Comparison of ENCODE assay signal across 1 cellular context in the genomic region with DNA sequence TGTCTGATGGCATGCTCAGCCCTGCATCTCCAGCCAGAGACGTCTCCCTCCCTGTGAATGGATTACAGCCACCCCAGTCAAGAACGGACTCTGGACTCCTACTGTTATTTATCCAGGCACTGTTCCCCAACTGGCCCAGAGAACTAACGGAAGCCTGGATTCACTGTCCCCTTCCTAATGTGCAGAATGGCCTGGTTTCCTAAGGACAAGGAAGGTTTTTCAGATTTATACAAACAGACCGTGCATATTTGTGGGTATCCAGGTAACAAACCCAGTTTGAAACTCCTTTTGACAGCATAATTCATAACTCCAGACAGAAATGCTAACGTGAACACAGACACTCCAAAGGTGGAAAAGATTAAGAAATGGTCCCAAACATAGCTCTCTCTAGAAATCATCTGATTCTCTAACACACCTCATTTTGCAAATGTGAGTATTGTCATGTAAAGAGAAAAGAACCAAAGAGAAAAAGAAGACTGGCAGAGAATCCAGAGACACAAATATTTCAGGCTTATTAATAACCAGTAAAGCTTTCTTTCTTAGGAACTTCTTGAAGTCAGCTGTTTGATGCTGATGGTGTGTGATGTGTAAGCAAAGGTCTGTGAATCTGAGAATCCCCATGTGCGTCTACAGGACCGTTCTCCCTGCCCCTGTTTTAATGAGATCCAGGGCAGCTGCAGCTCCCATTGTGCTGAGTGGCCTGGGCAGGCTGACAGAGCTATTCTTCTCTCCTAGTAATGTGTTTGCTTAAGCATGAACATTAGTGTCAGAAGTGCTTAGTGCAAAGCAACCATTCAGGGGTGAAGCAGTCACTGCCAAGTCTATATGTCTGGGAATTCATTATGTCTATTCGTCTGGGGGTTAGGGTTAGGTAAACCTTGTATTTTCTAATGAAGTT.
TF ChIP-seq lines count a peak whose summit lies in the region.

No MANE protein-coding gene starts in this region.

TF ChIP-seq in HepG2, 621 proteins besides CTCF, POLR2A, EP300 and RAD21 (continued from another document and continues in another):
- TF ChIP-seq, protein P1, sequence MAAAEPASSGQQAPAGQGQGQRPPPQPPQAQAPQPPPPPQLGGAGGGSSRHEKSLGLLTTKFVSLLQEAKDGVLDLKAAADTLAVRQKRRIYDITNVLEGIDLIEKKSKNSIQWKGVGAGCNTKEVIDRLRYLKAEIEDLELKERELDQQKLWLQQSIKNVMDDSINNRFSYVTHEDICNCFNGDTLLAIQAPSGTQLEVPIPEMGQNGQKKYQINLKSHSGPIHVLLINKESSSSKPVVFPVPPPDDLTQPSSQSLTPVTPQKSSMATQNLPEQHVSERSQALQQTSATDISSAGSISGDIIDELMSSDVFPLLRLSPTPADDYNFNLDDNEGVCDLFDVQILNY (CRISPR knock-in tag; conservative IDR thresholded peaks at IDR 0.05), result no peak
- no peak for TF ChIP-seq ZNF547 (CRISPR knock-in tag; IDR thresholded peaks at IDR 0.05)
- no peak for TF ChIP-seq GZF1 (CRISPR knock-in tag; IDR thresholded peaks at IDR 0.05)
- TF ChIP-seq ZNF484 (CRISPR knock-in tag; IDR thresholded peaks at IDR 0.05; ENCODE audit: borderline replicate concordance, low read depth), result no peak
- TF ChIP-seq ZNF749 (CRISPR knock-in tag; IDR thresholded peaks at IDR 0.05; ENCODE audit: borderline replicate concordance), result no peak
- TF ChIP-seq PHF21A (CRISPR knock-in tag; IDR thresholded peaks at IDR 0.05), result peak; percentile 63; the same call in 1 of the 2 replicates
- TF ChIP-seq, protein P2, sequence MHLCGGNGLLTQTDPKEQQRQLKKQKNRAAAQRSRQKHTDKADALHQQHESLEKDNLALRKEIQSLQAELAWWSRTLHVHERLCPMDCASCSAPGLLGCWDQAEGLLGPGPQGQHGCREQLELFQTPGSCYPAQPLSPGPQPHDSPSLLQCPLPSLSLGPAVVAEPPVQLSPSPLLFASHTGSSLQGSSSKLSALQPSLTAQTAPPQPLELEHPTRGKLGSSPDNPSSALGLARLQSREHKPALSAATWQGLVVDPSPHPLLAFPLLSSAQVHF (CRISPR knock-in tag; IDR thresholded peaks at IDR 0.05), result no peak
- TF ChIP-seq, protein P3, sequence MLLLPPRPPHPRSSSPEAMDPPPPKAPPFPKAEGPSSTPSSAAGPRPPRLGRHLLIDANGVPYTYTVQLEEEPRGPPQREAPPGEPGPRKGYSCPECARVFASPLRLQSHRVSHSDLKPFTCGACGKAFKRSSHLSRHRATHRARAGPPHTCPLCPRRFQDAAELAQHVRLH (CRISPR knock-in tag; IDR thresholded peaks at IDR 0.05; ENCODE audit: borderline replicate concordance, low read depth), result no peak
- no peak for TF ChIP-seq ZNF766 (CRISPR knock-in tag; IDR thresholded peaks at IDR 0.05; ENCODE audit: borderline replicate concordance)
- TF ChIP-seq, protein P4, sequence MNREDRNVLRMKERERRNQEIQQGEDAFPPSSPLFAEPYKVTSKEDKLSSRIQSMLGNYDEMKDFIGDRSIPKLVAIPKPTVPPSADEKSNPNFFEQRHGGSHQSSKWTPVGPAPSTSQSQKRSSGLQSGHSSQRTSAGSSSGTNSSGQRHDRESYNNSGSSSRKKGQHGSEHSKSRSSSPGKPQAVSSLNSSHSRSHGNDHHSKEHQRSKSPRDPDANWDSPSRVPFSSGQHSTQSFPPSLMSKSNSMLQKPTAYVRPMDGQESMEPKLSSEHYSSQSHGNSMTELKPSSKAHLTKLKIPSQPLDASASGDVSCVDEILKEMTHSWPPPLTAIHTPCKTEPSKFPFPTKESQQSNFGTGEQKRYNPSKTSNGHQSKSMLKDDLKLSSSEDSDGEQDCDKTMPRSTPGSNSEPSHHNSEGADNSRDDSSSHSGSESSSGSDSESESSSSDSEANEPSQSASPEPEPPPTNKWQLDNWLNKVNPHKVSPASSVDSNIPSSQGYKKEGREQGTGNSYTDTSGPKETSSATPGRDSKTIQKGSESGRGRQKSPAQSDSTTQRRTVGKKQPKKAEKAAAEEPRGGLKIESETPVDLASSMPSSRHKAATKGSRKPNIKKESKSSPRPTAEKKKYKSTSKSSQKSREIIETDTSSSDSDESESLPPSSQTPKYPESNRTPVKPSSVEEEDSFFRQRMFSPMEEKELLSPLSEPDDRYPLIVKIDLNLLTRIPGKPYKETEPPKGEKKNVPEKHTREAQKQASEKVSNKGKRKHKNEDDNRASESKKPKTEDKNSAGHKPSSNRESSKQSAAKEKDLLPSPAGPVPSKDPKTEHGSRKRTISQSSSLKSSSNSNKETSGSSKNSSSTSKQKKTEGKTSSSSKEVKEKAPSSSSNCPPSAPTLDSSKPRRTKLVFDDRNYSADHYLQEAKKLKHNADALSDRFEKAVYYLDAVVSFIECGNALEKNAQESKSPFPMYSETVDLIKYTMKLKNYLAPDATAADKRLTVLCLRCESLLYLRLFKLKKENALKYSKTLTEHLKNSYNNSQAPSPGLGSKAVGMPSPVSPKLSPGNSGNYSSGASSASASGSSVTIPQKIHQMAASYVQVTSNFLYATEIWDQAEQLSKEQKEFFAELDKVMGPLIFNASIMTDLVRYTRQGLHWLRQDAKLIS (CRISPR knock-in tag; IDR thresholded peaks at IDR 0.05), result no peak
- TF ChIP-seq ARNT (IDR thresholded peaks at IDR 0.05), result no peak
- TF ChIP-seq, protein P5, sequence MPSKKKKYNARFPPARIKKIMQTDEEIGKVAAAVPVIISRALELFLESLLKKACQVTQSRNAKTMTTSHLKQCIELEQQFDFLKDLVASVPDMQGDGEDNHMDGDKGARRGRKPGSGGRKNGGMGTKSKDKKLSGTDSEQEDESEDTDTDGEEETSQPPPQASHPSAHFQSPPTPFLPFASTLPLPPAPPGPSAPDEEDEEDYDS (CRISPR knock-in tag; IDR thresholded peaks at IDR 0.05), result 0 out of 2 replicates have a peak, but pooled peaks have one; percentile 18
- TF ChIP-seq, protein P6, sequence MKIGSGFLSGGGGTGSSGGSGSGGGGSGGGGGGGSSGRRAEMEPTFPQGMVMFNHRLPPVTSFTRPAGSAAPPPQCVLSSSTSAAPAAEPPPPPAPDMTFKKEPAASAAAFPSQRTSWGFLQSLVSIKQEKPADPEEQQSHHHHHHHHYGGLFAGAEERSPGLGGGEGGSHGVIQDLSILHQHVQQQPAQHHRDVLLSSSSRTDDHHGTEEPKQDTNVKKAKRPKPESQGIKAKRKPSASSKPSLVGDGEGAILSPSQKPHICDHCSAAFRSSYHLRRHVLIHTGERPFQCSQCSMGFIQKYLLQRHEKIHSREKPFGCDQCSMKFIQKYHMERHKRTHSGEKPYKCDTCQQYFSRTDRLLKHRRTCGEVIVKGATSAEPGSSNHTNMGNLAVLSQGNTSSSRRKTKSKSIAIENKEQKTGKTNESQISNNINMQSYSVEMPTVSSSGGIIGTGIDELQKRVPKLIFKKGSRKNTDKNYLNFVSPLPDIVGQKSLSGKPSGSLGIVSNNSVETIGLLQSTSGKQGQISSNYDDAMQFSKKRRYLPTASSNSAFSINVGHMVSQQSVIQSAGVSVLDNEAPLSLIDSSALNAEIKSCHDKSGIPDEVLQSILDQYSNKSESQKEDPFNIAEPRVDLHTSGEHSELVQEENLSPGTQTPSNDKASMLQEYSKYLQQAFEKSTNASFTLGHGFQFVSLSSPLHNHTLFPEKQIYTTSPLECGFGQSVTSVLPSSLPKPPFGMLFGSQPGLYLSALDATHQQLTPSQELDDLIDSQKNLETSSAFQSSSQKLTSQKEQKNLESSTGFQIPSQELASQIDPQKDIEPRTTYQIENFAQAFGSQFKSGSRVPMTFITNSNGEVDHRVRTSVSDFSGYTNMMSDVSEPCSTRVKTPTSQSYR (CRISPR knock-in tag; IDR thresholded peaks at IDR 0.05; ENCODE audit: borderline replicate concordance), result no peak
- no peak for TF ChIP-seq RFXAP (CRISPR knock-in tag; IDR thresholded peaks at IDR 0.05; ENCODE audit: borderline replicate concordance)
- TF ChIP-seq ZSCAN30 (CRISPR knock-in tag; IDR thresholded peaks at IDR 0.05), result no peak
- no peak for TF ChIP-seq RAD51 (IDR thresholded peaks at IDR 0.05; ENCODE audit: borderline replicate concordance)
- TF ChIP-seq, protein P7, sequence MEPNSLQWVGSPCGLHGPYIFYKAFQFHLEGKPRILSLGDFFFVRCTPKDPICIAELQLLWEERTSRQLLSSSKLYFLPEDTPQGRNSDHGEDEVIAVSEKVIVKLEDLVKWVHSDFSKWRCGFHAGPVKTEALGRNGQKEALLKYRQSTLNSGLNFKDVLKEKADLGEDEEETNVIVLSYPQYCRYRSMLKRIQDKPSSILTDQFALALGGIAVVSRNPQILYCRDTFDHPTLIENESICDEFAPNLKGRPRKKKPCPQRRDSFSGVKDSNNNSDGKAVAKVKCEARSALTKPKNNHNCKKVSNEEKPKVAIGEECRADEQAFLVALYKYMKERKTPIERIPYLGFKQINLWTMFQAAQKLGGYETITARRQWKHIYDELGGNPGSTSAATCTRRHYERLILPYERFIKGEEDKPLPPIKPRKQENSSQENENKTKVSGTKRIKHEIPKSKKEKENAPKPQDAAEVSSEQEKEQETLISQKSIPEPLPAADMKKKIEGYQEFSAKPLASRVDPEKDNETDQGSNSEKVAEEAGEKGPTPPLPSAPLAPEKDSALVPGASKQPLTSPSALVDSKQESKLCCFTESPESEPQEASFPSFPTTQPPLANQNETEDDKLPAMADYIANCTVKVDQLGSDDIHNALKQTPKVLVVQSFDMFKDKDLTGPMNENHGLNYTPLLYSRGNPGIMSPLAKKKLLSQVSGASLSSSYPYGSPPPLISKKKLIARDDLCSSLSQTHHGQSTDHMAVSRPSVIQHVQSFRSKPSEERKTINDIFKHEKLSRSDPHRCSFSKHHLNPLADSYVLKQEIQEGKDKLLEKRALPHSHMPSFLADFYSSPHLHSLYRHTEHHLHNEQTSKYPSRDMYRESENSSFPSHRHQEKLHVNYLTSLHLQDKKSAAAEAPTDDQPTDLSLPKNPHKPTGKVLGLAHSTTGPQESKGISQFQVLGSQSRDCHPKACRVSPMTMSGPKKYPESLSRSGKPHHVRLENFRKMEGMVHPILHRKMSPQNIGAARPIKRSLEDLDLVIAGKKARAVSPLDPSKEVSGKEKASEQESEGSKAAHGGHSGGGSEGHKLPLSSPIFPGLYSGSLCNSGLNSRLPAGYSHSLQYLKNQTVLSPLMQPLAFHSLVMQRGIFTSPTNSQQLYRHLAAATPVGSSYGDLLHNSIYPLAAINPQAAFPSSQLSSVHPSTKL (CRISPR knock-in tag; IDR thresholded peaks at IDR 0.05), result peak; percentile 68
- TF ChIP-seq MED1 (CRISPR knock-in tag; IDR thresholded peaks at IDR 0.05), result peak; percentile 40; the same call in 1 of the 2 replicates
- TF ChIP-seq ZNF790 (CRISPR knock-in tag; IDR thresholded peaks at IDR 0.05; ENCODE audit: borderline replicate concordance), result no peak
- TF ChIP-seq ZNF350 (CRISPR knock-in tag; IDR thresholded peaks at IDR 0.05; ENCODE audit: borderline replicate concordance, low read depth), result no peak
- no peak for TF ChIP-seq SOX13 (IDR thresholded peaks at IDR 0.05)
- peak in 1 of 2 experiments; percentile 82; a peak in 2 of 4 replicates for TF ChIP-seq SOX13 (CRISPR knock-in tag; conservative IDR thresholded peaks at IDR 0.05 in 1 of 2, IDR thresholded peaks at IDR 0.05 in 1 of 2)
- TF ChIP-seq, protein P8, sequence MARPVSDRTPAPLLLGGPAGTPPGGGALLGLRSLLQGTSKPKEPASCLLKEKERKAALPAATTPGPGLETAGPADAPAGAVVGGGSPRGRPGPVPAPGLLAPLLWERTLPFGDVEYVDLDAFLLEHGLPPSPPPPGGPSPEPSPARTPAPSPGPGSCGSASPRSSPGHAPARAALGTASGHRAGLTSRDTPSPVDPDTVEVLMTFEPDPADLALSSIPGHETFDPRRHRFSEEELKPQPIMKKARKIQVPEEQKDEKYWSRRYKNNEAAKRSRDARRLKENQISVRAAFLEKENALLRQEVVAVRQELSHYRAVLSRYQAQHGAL (CRISPR knock-in tag; IDR thresholded peaks at IDR 0.05; ENCODE audit: not compliant biosample characterization), result peak; percentile 4
- TF ChIP-seq ZNF569 (CRISPR knock-in tag; IDR thresholded peaks at IDR 0.05; ENCODE audit: borderline replicate concordance), result no peak
- TF ChIP-seq, protein P9, sequence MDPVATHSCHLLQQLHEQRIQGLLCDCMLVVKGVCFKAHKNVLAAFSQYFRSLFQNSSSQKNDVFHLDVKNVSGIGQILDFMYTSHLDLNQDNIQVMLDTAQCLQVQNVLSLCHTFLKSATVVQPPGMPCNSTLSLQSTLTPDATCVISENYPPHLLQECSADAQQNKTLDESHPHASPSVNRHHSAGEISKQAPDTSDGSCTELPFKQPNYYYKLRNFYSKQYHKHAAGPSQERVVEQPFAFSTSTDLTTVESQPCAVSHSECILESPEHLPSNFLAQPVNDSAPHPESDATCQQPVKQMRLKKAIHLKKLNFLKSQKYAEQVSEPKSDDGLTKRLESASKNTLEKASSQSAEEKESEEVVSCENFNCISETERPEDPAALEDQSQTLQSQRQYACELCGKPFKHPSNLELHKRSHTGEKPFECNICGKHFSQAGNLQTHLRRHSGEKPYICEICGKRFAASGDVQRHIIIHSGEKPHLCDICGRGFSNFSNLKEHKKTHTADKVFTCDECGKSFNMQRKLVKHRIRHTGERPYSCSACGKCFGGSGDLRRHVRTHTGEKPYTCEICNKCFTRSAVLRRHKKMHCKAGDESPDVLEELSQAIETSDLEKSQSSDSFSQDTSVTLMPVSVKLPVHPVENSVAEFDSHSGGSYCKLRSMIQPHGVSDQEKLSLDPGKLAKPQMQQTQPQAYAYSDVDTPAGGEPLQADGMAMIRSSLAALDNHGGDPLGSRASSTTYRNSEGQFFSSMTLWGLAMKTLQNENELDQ (CRISPR knock-in tag; IDR thresholded peaks at IDR 0.05; ENCODE audit: borderline replicate concordance), result no peak
- no peak for TF ChIP-seq YY1 (IDR thresholded peaks at IDR 0.05; ENCODE audit: insufficient read depth, insufficient replicate concordance, low read depth, low read length)
- TF ChIP-seq, protein P10, sequence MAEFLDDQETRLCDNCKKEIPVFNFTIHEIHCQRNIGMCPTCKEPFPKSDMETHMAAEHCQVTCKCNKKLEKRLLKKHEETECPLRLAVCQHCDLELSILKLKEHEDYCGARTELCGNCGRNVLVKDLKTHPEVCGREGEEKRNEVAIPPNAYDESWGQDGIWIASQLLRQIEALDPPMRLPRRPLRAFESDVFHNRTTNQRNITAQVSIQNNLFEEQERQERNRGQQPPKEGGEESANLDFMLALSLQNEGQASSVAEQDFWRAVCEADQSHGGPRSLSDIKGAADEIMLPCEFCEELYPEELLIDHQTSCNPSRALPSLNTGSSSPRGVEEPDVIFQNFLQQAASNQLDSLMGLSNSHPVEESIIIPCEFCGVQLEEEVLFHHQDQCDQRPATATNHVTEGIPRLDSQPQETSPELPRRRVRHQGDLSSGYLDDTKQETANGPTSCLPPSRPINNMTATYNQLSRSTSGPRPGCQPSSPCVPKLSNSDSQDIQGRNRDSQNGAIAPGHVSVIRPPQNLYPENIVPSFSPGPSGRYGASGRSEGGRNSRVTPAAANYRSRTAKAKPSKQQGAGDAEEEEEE (CRISPR knock-in tag; IDR thresholded peaks at IDR 0.05; ENCODE audit: borderline replicate concordance), result no peak
- no peak for TF ChIP-seq RFX3 (CRISPR knock-in tag; IDR thresholded peaks at IDR 0.05)
- TF ChIP-seq, protein P11, sequence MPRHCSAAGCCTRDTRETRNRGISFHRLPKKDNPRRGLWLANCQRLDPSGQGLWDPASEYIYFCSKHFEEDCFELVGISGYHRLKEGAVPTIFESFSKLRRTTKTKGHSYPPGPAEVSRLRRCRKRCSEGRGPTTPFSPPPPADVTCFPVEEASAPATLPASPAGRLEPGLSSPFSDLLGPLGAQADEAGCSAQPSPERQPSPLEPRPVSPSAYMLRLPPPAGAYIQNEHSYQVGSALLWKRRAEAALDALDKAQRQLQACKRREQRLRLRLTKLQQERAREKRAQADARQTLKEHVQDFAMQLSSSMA (CRISPR knock-in tag; IDR thresholded peaks at IDR 0.05), result no peak
- TF ChIP-seq PPARG (CRISPR knock-in tag; conservative IDR thresholded peaks at IDR 0.05), result 0 out of 2 replicates have a peak, but pooled peaks have one; percentile 33
- TF ChIP-seq ZNF747 (CRISPR knock-in tag; IDR thresholded peaks at IDR 0.05; ENCODE audit: borderline replicate concordance), result no peak
- TF ChIP-seq HNRNPH1 (optimal IDR thresholded peaks at IDR 0.05; ENCODE audit: low read depth, low read length), result no peak
- no peak for TF ChIP-seq ZEB1 (IDR thresholded peaks at IDR 0.05; ENCODE audit: insufficient replicate concordance, low read depth)
- peak in 1 of 2 experiments; percentile 35; a peak in 1 of 4 replicates for TF ChIP-seq MAFK (conservative IDR thresholded peaks at IDR 0.05 in 1 of 2, IDR thresholded peaks at IDR 0.05 in 1 of 2; ENCODE audit: low read length in 2 of 2)
- TF ChIP-seq ZNF432 (CRISPR knock-in tag; IDR thresholded peaks at IDR 0.05; ENCODE audit: borderline replicate concordance), result no peak
